ENCODE assay signal across 17 cellular contexts in genomic region chr6:118589186-118589585, GRCh38. TPM values are rescaled to one million over a fixed set of nuclear protein-coding genes. Genes with fewer than 3 reads are reported as not detected.
"Had no signal": no experiment of that assay in that cellular context is flagged by ENCODE, and none has a peak within 500 bp of the region (broad histone marks: within the 10 kb centered on the region; RNA-seq: fewer than 3 reads in every experiment).

No MANE protein-coding gene starts in this region.

- H3K27me3 Mint-ChIP-seq: activated CD4-positive, alpha-beta memory T cell treated with anti-CD3 and anti-CD28 coated beads, Interleukin-2, amount 10 ng/mL, durations not matched to agents 7 days and 5 days; brain; stimulated activated naive B cell treated with anti-CD40 and anti-IgM and Interleukin-4, amounts not matched to agents 10 μg/mL and 1 μg/mL and 100 μg/mL, for 72 hours had no signal

- H3K4me3 Mint-ChIP-seq: activated CD4-positive, alpha-beta memory T cell treated with anti-CD3 and anti-CD28 coated beads, Interleukin-2, amount 10 ng/mL, durations not matched to agents 7 days and 5 days; brain; immature natural killer cell; natural killer cell; stimulated activated naive B cell treated with anti-CD40 and anti-IgM and Interleukin-4, amounts not matched to agents 10 μg/mL and 1 μg/mL and 100 μg/mL, for 72 hours had no signal

- H3K27ac ChIP-seq: dorsolateral prefrontal cortex, esophagus squamous epithelium, VCaP had no signal

- H3K4me3 ChIP-seq: dorsolateral prefrontal cortex, esophagus squamous epithelium, smooth muscle cell had no signal

- H3K36me3 Mint-ChIP-seq: natural killer cell had no signal

- H3K27me3 ChIP-seq: dorsolateral prefrontal cortex, esophagus squamous epithelium had no signal

- H3K4me1 ChIP-seq: esophagus squamous epithelium had no signal

- DNase-seq: activated CD4-positive, alpha-beta memory T cell treated with anti-CD3 and anti-CD28 coated beads, Interleukin-2, amount 10 ng/mL, durations not matched to agents 7 days and 5 days; activated naive CD4-positive, alpha-beta T cell treated with Interleukin-2 at 50 U/mL for 16 hours; dorsolateral prefrontal cortex; esophagus squamous epithelium; immature natural killer cell; left cardiac atrium; natural killer cell; nucleus accumbens; right cardiac atrium; stimulated activated naive B cell treated with anti-CD40 and anti-IgM and Interleukin-4, amounts not matched to agents 10 μg/mL and 1 μg/mL and 100 μg/mL, for 72 hours; substantia nigra; T1000; trophoblast cell had no signal

- H3K36me3 ChIP-seq: esophagus squamous epithelium had no signal

- H3K4me1 Mint-ChIP-seq: activated CD4-positive, alpha-beta memory T cell treated with anti-CD3 and anti-CD28 coated beads, Interleukin-2, amount 10 ng/mL, durations not matched to agents 7 days and 5 days had no signal

- ATAC-seq: left cardiac atrium; natural killer cell; stimulated activated naive B cell treated with anti-CD40 and anti-IgM and Interleukin-4, amounts not matched to agents 10 μg/mL and 1 μg/mL and 100 μg/mL, for 72 hours had no signal

- H3K9me3 ChIP-seq: esophagus squamous epithelium had no signal

- H3K27ac Mint-ChIP-seq: activated CD4-positive, alpha-beta memory T cell treated with anti-CD3 and anti-CD28 coated beads, Interleukin-2, amount 10 ng/mL, durations not matched to agents 7 days and 5 days; brain; stimulated activated naive B cell treated with anti-CD40 and anti-IgM and Interleukin-4, amounts not matched to agents 10 μg/mL and 1 μg/mL and 100 μg/mL, for 72 hours had no signal

- H3K4me2 ChIP-seq: smooth muscle cell had no signal

- H3K9me3 Mint-ChIP-seq: activated CD4-positive, alpha-beta memory T cell treated with anti-CD3 and anti-CD28 coated beads, Interleukin-2, amount 10 ng/mL, durations not matched to agents 7 days and 5 days; immature natural killer cell; natural killer cell; stimulated activated naive B cell treated with anti-CD40 and anti-IgM and Interleukin-4, amounts not matched to agents 10 μg/mL and 1 μg/mL and 100 μg/mL, for 72 hours had no signal

RNA-seq across cellular contexts. Expression of gene PLN, which starts 41.1 kb away (rescaled TPM):
- total RNA-seq: activated CD4-positive, alpha-beta memory T cell treated with anti-CD3 and anti-CD28 coated beads, Interleukin-2, amount 10 ng/mL, durations not matched to agents 7 days and 5 days; lung microvascular endothelial cell; natural killer cell had no signal
